In the genomic region with DNA sequence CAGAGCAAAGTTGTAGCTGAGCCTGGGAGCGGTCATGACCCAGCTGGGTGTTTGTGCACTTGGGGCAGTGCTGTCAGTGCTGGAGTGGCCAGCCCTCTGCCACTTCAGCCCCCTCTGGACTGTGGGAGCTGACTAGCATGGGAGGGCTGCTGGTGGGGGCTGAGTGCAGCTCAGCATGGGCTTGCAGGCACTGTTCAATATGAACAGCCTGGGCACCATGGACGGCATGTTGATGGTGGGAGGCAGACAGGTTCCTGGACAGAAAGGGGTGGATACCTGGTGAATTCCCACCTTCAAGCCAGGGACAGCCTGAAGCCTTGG, we compare ENCODE assay signal across 31 cellular contexts. TPM values are rescaled to one million over a fixed set of nuclear protein-coding genes. Genes with fewer than 3 reads are reported as not detected.
"Had no signal": no experiment of that assay in that cellular context is flagged by ENCODE, and none has a peak within 500 bp of the region (broad histone marks: within the 10 kb centered on the region; RNA-seq: fewer than 3 reads in every experiment).

No MANE protein-coding gene starts in this region.

- H3K4me1 ChIP-seq: parathyroid adenoma, psoas muscle, right lobe of liver, spleen, tibial artery, transverse colon, upper lobe of right lung, uterus had no signal

- H3K4me3 ChIP-seq: ovary, psoas muscle, right lobe of liver, skin epidermis, smooth muscle cell, spleen, tibial artery, transverse colon, upper lobe of right lung, uterus had no signal

- H2AFZ ChIP-seq: parathyroid adenoma had no signal

- H3K79me2 ChIP-seq: parathyroid adenoma had no signal

- H3K27ac ChIP-seq: ovary, parathyroid adenoma, psoas muscle, right lobe of liver, skin epidermis, spleen, tibial artery, transverse colon, upper lobe of right lung, uterus had no signal

- H3K9me3 ChIP-seq: ovary, right lobe of liver, spleen, tibial artery, transverse colon, upper lobe of right lung, uterus had no signal

- H3K36me3 ChIP-seq: ovary, right lobe of liver, spleen, tibial artery, transverse colon, upper lobe of right lung, uterus had no signal

- DNase-seq: naive B cell; nephron progenitor cell; psoas muscle; right cardiac atrium; spleen; stimulated activated CD4-positive, alpha-beta T cell treated with anti-CD3 and anti-CD28 coated beads, Interleukin-12 subunit alpha, Interleukin-12 subunit beta, amount 100 ng/mL, for 4 hours; stimulated activated CD4-positive, alpha-beta T cell treated with anti-CD3 and anti-CD28 coated beads, Interleukin-1b, Interleukin-23, amount 100 ng/mL, for 48 hours; stimulated activated CD4-positive, alpha-beta T cell treated with anti-CD3 and anti-CD28 coated beads, Interleukin-4, amount 100 ng/mL, for 1 hour; stimulated activated CD4-positive, alpha-beta T cell treated with anti-CD3 and anti-CD28 coated beads, Interleukin-4, amount 100 ng/mL, for 4 hours; stimulated activated CD8-positive, alpha-beta memory T cell treated with anti-CD3 and anti-CD28 coated beads, Interleukin-4, amount 100 ng/mL, for 48 hours; stimulated activated naive CD8-positive, alpha-beta T cell treated with anti-CD3 and anti-CD28 coated beads, Interleukin-15, amount 100 ng/mL, for 72 hours; stimulated activated naive CD8-positive, alpha-beta T cell treated with anti-CD3 and anti-CD28 coated beads, Interleukin-15, Interleukin-2, amounts not matched to agents 100 U/mL and 50 U/mL, for 24 hours; tibial artery; transverse colon; uterus had no signal

- H3K27me3 ChIP-seq: ovary, right lobe of liver, transverse colon, uterus had no signal

- H3K9ac ChIP-seq: parathyroid adenoma had no signal

- H3K4me2 ChIP-seq: smooth muscle cell had no signal

RNA-seq across cellular contexts. Expression of gene GGTLC1, which starts 50.5 kb away (rescaled TPM):
- total RNA-seq: naive thymus-derived CD8-positive, alpha-beta T cell; natural killer cell treated with Interleukin-12 subunit alpha and Interleukin-12 subunit beta and Interleukin-15 and Interleukin-18, amount 100 ng/mL, for 72 hours; neural crest cell; occipital lobe; osteoblast; ovary; progenitor cell of endocrine pancreas; psoas muscle; renal cortical epithelial cell; right cardiac atrium; right lobe of liver; smooth muscle cell; spleen; temporal lobe; transverse colon; urinary bladder; uterus had no signal
- polyA plus RNA-seq: naive thymus-derived CD8-positive, alpha-beta T cell; ovary; psoas muscle; right cardiac atrium; smooth muscle cell; spleen; thymus; urinary bladder had no signal

RNA-seq across cellular contexts. Expression of gene CST5, which starts 58.5 kb away (rescaled TPM):
- total RNA-seq: naive thymus-derived CD8-positive, alpha-beta T cell; natural killer cell treated with Interleukin-12 subunit alpha and Interleukin-12 subunit beta and Interleukin-15 and Interleukin-18, amount 100 ng/mL, for 72 hours; neural crest cell; occipital lobe; osteoblast; ovary; progenitor cell of endocrine pancreas; psoas muscle; renal cortical epithelial cell; right cardiac atrium; right lobe of liver; smooth muscle cell; spleen; temporal lobe; transverse colon; urinary bladder; uterus had no signal
- polyA plus RNA-seq: naive thymus-derived CD8-positive, alpha-beta T cell; ovary; psoas muscle; right cardiac atrium; smooth muscle cell; spleen; urinary bladder had no signal
